Comparison of ENCODE assay signal across 10 cellular contexts in genomic region chr1:12039805-12040456, GRCh38. TPM values are rescaled to one million over a fixed set of nuclear protein-coding genes. Genes with fewer than 3 reads are reported as not detected.
A peak's percentile ranks its signal among the peaks of the same experiment; 100 is the strongest.
DNase-seq lines count a peak whose midpoint lies in the region; ATAC-seq and TF ChIP-seq lines count a peak whose summit lies in the region.
"Not testable (repeated sequence)": the region's sequence is repeated elsewhere in the genome, so short reads cannot be mapped to it uniquely, and the experiment has no call there.
"Had no signal": no experiment of that assay in that cellular context is flagged by ENCODE, and none has a peak within 500 bp of the region (broad histone marks: within the 10 kb centered on the region; RNA-seq: fewer than 3 reads in every experiment).

No MANE protein-coding gene starts in this region.

- in situ Hi-C loops in Panc1 (cut with HindIII; ENCODE audit: low pct_unique_long_range_greater_than_20kb, low sequenced_read_pairs), result not testable (repeated sequence)

- CTCF ChIA-PET in Panc1 (lab: Charles Lee), result interaction anchor here (0.6 kb wide), 1 partner anchor 9 kb away, joined by 3 read pairs; no protein-coding TSS in a partner anchor

- not testable (repeated sequence) for H3K36me3 ChIP-seq in Panc1 (ENCODE audit: control insufficient read depth, insufficient read depth, low read length)

- peaks cover 26% of the 10 kb centered on the region for H3K4me1 ChIP-seq in Panc1 (ENCODE audit: control insufficient read depth, insufficient read depth, low read length)

- BruUV-seq in Panc1 (replicated peaks; lab: Mats Ljungman, UMichigan), result not testable (repeated sequence)

- DNase-seq in Panc1 (ENCODE audit: low read depth, low spot score), result not testable (repeated sequence)

- not testable (repeated sequence) for H3K9me3 ChIP-seq in Panc1 (ENCODE audit: control insufficient read depth, insufficient read depth, low read depth, low read length)

- not testable (repeated sequence) for H3K27me3 ChIP-seq in Panc1 (ENCODE audit: control insufficient read depth, insufficient read depth, low read length)

- H3K27ac ChIP-seq in Panc1 (ENCODE audit: low read length), result peak overlapping the region; percentile 59; the same call in 1 of the 2 replicates

- TF ChIP-seq CTCF in Panc1 (IDR thresholded peaks at IDR 0.05), result not testable (repeated sequence)

- POLR2A ChIA-PET in Panc1 (lab: Charles Lee), result interaction anchor here (0.6 kb wide), 1 partner anchor 11 kb away, joined by 4 read pairs; no protein-coding TSS in a partner anchor

- not testable (repeated sequence) for H3K4me3 ChIP-seq in Panc1 (ENCODE audit: low read depth in 2 of 2, low read length in 2 of 2)

- ATAC-seq in GM18511 (IDR thresholded peaks at IDR 0.05; ENCODE audit: unreplicated experiment), result peak; percentile 60
- peak; percentile 33 for ATAC-seq in GM21381 (IDR thresholded peaks at IDR 0.05; ENCODE audit: unreplicated experiment)
- peak; percentile 28 for ATAC-seq in HG02588 (IDR thresholded peaks at IDR 0.05; ENCODE audit: unreplicated experiment)
- peak; percentile 39 for ATAC-seq in HG03045 (IDR thresholded peaks at IDR 0.05; ENCODE audit: unreplicated experiment)
- ATAC-seq in HG03442 (IDR thresholded peaks at IDR 0.05; ENCODE audit: unreplicated experiment), result peak; percentile 39
- ATAC-seq in Panc1, result not testable (repeated sequence)
- peak; percentile 40 for ATAC-seq in esophagus mucosa

- intact Hi-C loops in Panc1 (cut with micrococcal nuclease; ENCODE audit: unreplicated experiment), result not testable (repeated sequence)

RNA-seq across cellular contexts. Expression of gene MIIP, which starts 20.6 kb away (rescaled TPM):
- total RNA-seq in Panc1 (2021; ENCODE audit: unreplicated experiment), result 56.3 TPM
- 65.4 TPM for polyA plus RNA-seq in Panc1 (2012; ENCODE audit: insufficient read length)
- total RNA-seq in esophagus mucosa, result 15.2 TPM

RNA-seq across cellular contexts. Expression of gene TNFRSF8, which starts 23.2 kb away (rescaled TPM):
- total RNA-seq in Panc1 (2021; ENCODE audit: unreplicated experiment), result 0.13 TPM
- polyA plus RNA-seq in Panc1 (2012; ENCODE audit: insufficient read length), result not detected
- 0.12 TPM for total RNA-seq in esophagus mucosa
- total RNA-seq: MCF 10A; naive thymus-derived CD8-positive, alpha-beta T cell had no signal
- polyA plus RNA-seq: cardiac muscle cell; naive thymus-derived CD8-positive, alpha-beta T cell had no signal

RNA-seq across cellular contexts. Expression of gene MFN2, which starts 59.7 kb away (rescaled TPM):
- total RNA-seq in Panc1 (2021; ENCODE audit: unreplicated experiment), result 104 TPM
- 74.4 TPM for polyA plus RNA-seq in Panc1 (2012; ENCODE audit: insufficient read length)
- total RNA-seq in esophagus mucosa, result 96.5 TPM
